ENCODE assay signal across 8 cellular contexts in genomic region chr10:92848441-92849233, GRCh38. TPM values are rescaled to one million over a fixed set of nuclear protein-coding genes. Genes with fewer than 3 reads are reported as not detected.
DNase-seq lines count a peak whose midpoint lies in the region; ATAC-seq, FAIRE-seq and TF ChIP-seq lines count a peak whose summit lies in the region.

Gene EXOC6 (plus strand): TSS chr10:92848520. CDS start chr10:92848534, 14 bp downstream.

- WGBS in right cardiac atrium: under 1% methylated on average over 103 of the region's 103 CpGs

- peaks cover 28% of the 10 kb centered on the region for H3K4me1 Mint-ChIP-seq in T-helper 2 cell treated with Interferon-gamma antibody and Interleukin-4, amounts not matched to agents 5 μg/mL and 100 μg/mL, for 36 hours (ENCODE audit: low read depth)

- H3K27ac Mint-ChIP-seq in T-helper 2 cell treated with Interferon-gamma antibody and Interleukin-4, amounts not matched to agents 5 μg/mL and 100 μg/mL, for 36 hours: peak within 1 kb of the TSS; percentile 89

- peak in 2 of 4 experiments; percentile 10 to 31 for TF ChIP-seq CTCF in uterus (IDR thresholded peaks at IDR 0.05)

- intact Hi-C loops in right cardiac atrium (cut with DNase I) (loop anchor here in 2 of 4 donors (5.0 kb wide), 1 partner anchor 34 kb away; no protein-coding TSS in a partner anchor), uterus (cut with DNase I; ENCODE audit: low total_unique reads) (no loop called here)

- TF ChIP-seq POLR2A in GM12892 (IDR thresholded peaks at IDR 0.05; ENCODE audit: low read depth, low read length) (peak; percentile 83), uterus (IDR thresholded peaks at IDR 0.05) (peak in 1 of 2 donors; percentile 44)

- peak within 1 kb of the TSS; percentile 24 for H3K9ac ChIP-seq in rectal smooth muscle tissue (ENCODE audit: low read length)

- DNase-seq in GM12892 (ENCODE audit: insufficient read length) (peak; percentile 70), NCI-H1092 treated with DMSO at 0.1 percent for 48 hours (lab: John Stamatoyannopoulos, UW) (peak; percentile 66), anterior cingulate cortex (lab: John Stamatoyannopoulos, UW) (peak in 57 of 58 donors; percentile 23 to 87 (median 72)), right cardiac atrium (peak; percentile 85 to 94 (median 93)), uterus (peak; percentile 72 to 75)
- peak; percentile 72 for DNase-seq in T-helper 2 cell treated with Interferon-gamma antibody and Interleukin-4, amounts not matched to agents 5 μg/mL and 100 μg/mL, for 36 hours (ENCODE audit: low spot score)

- H3K27me3 Mint-ChIP-seq in T-helper 2 cell treated with Interferon-gamma antibody and Interleukin-4, amounts not matched to agents 5 μg/mL and 100 μg/mL, for 36 hours (ENCODE audit: low read depth): no peaks in the 10 kb centered on the region

- H3K4me3 ChIP-seq in right cardiac atrium (ENCODE audit: low read length) (peak within 1 kb of the TSS; percentile 96), rectal smooth muscle tissue (ENCODE audit: low read length) (peak within 1 kb of the TSS; percentile 79), uterus (peak within 1 kb of the TSS; percentile 63 to 74)

- ATAC-seq in HG02610 (IDR thresholded peaks at IDR 0.05; ENCODE audit: unreplicated experiment): peak; percentile 87
- peak; percentile 91 for ATAC-seq in right cardiac atrium

- H3K4me1 ChIP-seq in right cardiac atrium (ENCODE audit: control insufficient read depth, insufficient read depth, low read length) (no peaks in the 10 kb centered on the region), rectal smooth muscle tissue (ENCODE audit: control insufficient read depth, insufficient read depth, low read length) (peaks cover 5% of the 10 kb centered on the region), uterus (no peaks in the 10 kb centered on the region)

- peak within 1 kb of the TSS; percentile 53 for H3K27ac ChIP-seq in right cardiac atrium (ENCODE audit: low read length)
- H3K27ac ChIP-seq in rectal smooth muscle tissue (ENCODE audit: low read depth, low read length): peak within 1 kb of the TSS; percentile 88
- peak within 1 kb of the TSS; percentile 82 to 83 for H3K27ac ChIP-seq in uterus

- peak; percentile 95 for FAIRE-seq in GM12892 (lab: Jason Lieb, UNC)

- peaks cover 7% of the 10 kb centered on the region for H3K9me3 Mint-ChIP-seq in T-helper 2 cell treated with Interferon-gamma antibody and Interleukin-4, amounts not matched to agents 5 μg/mL and 100 μg/mL, for 36 hours

- peaks cover 4% of the 10 kb centered on the region for H3K36me3 Mint-ChIP-seq in T-helper 2 cell treated with Interferon-gamma antibody and Interleukin-4, amounts not matched to agents 5 μg/mL and 100 μg/mL, for 36 hours (ENCODE audit: low read depth)

- no peaks in the 10 kb centered on the region for H3K9me3 ChIP-seq in right cardiac atrium (ENCODE audit: control insufficient read depth, low read length)
- no peaks in the 10 kb centered on the region for H3K9me3 ChIP-seq in uterus

- H3K36me3 ChIP-seq in rectal smooth muscle tissue (ENCODE audit: control insufficient read depth, insufficient read depth, low read length) (no peaks in the 10 kb centered on the region), uterus (no peaks in the 10 kb centered on the region)

- H3K27me3 ChIP-seq in right cardiac atrium (ENCODE audit: control insufficient read depth, insufficient read depth) (no peaks in the 10 kb centered on the region), rectal smooth muscle tissue (ENCODE audit: control insufficient read depth, insufficient read depth, low read length) (no peaks in the 10 kb centered on the region), uterus (no peaks in the 10 kb centered on the region)

- H3K4me3 Mint-ChIP-seq in T-helper 2 cell treated with Interferon-gamma antibody and Interleukin-4, amounts not matched to agents 5 μg/mL and 100 μg/mL, for 36 hours: peak within 1 kb of the TSS; percentile 92

RNA-seq across cellular contexts. Expression of gene EXOC6, which starts in this region (rescaled TPM):
- 9.5 TPM for polyA plus RNA-seq in GM12892 (2012; ENCODE audit: missing spikeins)
- 1 to 10 TPM; 6.7 to 9.5 (median 9.0) TPM for total RNA-seq in right cardiac atrium
- polyA plus RNA-seq in right cardiac atrium: 5.7 TPM
- total RNA-seq in uterus: 10 to 100 TPM in 3 of 4 donors, 1 to 10 TPM in 1; 4.9 to 35.4 (median 20.2) TPM

Comparison
In these comparisons a context has a peak if more than half of its experiments do, and no peak if none do; other contexts are left out.
1. Peak in every context shown above with its lines: DNase-seq, ATAC-seq, H3K4me3 ChIP-seq and H3K27ac ChIP-seq.